23 cellular contexts compared by ENCODE assay signal in the genomic region with DNA sequence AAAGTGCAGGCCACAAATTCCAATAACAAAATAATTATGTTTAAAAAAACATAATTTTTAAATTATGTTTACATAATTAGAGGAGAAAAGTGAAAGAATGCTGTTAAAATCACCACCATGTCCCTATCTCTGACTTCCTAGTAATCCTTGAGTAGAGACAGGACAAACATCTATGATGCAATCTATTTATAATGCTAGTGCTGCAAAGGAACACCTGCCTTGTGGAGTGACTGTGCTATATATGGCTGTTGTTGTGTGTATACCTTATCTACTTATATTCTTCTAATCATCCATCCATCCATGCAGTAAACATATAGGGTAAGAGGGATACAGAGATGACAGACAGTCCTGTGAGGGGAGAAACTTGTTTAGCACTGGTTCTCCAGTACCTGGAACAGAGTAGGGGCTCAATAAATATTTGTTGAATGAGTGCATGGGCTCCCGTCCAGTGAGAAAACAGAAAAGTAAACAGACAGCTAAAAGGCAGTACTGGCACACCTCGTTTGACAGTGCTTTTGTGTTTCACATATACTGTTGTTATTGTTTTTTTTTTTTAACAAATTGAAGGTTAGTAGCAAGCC.
DNase-seq lines count a peak whose midpoint lies in the region; ATAC-seq and TF ChIP-seq lines count a peak whose summit lies in the region.
"Had no signal": no experiment of that assay in that cellular context is flagged by ENCODE, and none has a peak within 500 bp of the region (broad histone marks: within the 10 kb centered on the region; RNA-seq: fewer than 3 reads in every experiment).

No MANE protein-coding gene starts in this region.

- DNase-seq in NCI-H1092 treated with DMSO at 0.1 percent for 48 hours (lab: John Stamatoyannopoulos, UW) (peak; percentile 22), NCI-H1092 (lab: John Stamatoyannopoulos, UW) (no peak), NCI-H2081 (lab: John Stamatoyannopoulos, UW) (peak; percentile 1 to 54), SHP77 treated with DMSO at 0.1 percent for 48 hours (lab: John Stamatoyannopoulos, UW) (peak; percentile 41), psoas muscle (no peak)
- DNase-seq in effector CD4-positive, alpha-beta T cell: no peak
- no peak for DNase-seq in activated naive CD4-positive, alpha-beta T cell treated with anti-CD3 and anti-CD28 coated beads, Interleukin-2, amount 10 ng/mL, durations not matched to agents 7 days and 5 days
- DNase-seq: 8988T; activated CD4-positive, alpha-beta T cell treated with anti-CD3 and anti-CD28 coated beads, Interleukin-2, amount 50 U/mL, for 4 hours; activated naive CD4-positive, alpha-beta T cell treated with anti-CD3 and anti-CD28 coated beads for 36 hours; activated T-cell treated with anti-CD3 and anti-CD28 coated beads, Interleukin-2, amount 50 U/mL, for 1 hour; BE2C; Karpas-422; mesenchymal stem cell; naive thymus-derived CD8-positive, alpha-beta T cell; NCI-H1436 treated with DMSO at 0.1 percent for 48 hours; SIG-M5; spleen had no signal

- H3K9me3 Mint-ChIP-seq in activated naive CD4-positive, alpha-beta T cell treated with anti-CD3 and anti-CD28 coated beads, Interleukin-2, amount 10 ng/mL, durations not matched to agents 7 days and 5 days: no peaks in the 10 kb centered on the region
- H3K9me3 Mint-ChIP-seq: T-helper 1 cell treated with Interleukin-12 subunit alpha and Interleukin-12 subunit beta and Interleukin-4 antibody, amounts not matched to agents 30 μg/mL and 1 μg/mL, for 36 hours had no signal

- no peak overlapping the region for H3K4me3 ChIP-seq in psoas muscle
- H3K4me3 ChIP-seq: ascending aorta, HAP-1, spleen had no signal

- WGBS in psoas muscle, 3 donors: 71 to 80% (median 77%) methylated on average over 2 of the region's 2 CpGs

- no peak overlapping the region for H3K4me3 Mint-ChIP-seq in activated naive CD4-positive, alpha-beta T cell treated with anti-CD3 and anti-CD28 coated beads, Interleukin-2, amount 10 ng/mL, durations not matched to agents 7 days and 5 days
- H3K4me3 Mint-ChIP-seq: activated naive CD4-positive, alpha-beta T cell treated with anti-CD3 and anti-CD28 coated beads for 36 hours; naive thymus-derived CD8-positive, alpha-beta T cell; T-helper 1 cell treated with Interleukin-12 subunit alpha and Interleukin-12 subunit beta and Interleukin-4 antibody, amounts not matched to agents 30 μg/mL and 1 μg/mL, for 36 hours had no signal

- no peaks in the 10 kb centered on the region for H3K27me3 Mint-ChIP-seq in activated naive CD4-positive, alpha-beta T cell treated with anti-CD3 and anti-CD28 coated beads, Interleukin-2, amount 10 ng/mL, durations not matched to agents 7 days and 5 days
- H3K27me3 Mint-ChIP-seq: naive thymus-derived CD8-positive, alpha-beta T cell had no signal

- no peak overlapping the region for H3K27ac ChIP-seq in psoas muscle
- H3K27ac ChIP-seq: ascending aorta, parathyroid adenoma, spleen had no signal

- H3K27ac Mint-ChIP-seq in activated naive CD4-positive, alpha-beta T cell treated with anti-CD3 and anti-CD28 coated beads, Interleukin-2, amount 10 ng/mL, durations not matched to agents 7 days and 5 days: no peak overlapping the region
- H3K27ac Mint-ChIP-seq: activated naive CD4-positive, alpha-beta T cell treated with anti-CD3 and anti-CD28 coated beads for 36 hours; T-helper 1 cell treated with Interleukin-12 subunit alpha and Interleukin-12 subunit beta and Interleukin-4 antibody, amounts not matched to agents 30 μg/mL and 1 μg/mL, for 36 hours had no signal

- intact Hi-C loops in psoas muscle (cut with DNase I): no loop called here

- H3K4me1 Mint-ChIP-seq in activated naive CD4-positive, alpha-beta T cell treated with anti-CD3 and anti-CD28 coated beads, Interleukin-2, amount 10 ng/mL, durations not matched to agents 7 days and 5 days: no peaks in the 10 kb centered on the region
- H3K4me1 Mint-ChIP-seq: naive thymus-derived CD8-positive, alpha-beta T cell had no signal

- ATAC-seq in psoas muscle (peak in 3 of 4 donors; percentile 64 to 75 (median 68)), GM19397 (IDR thresholded peaks at IDR 0.05; ENCODE audit: unreplicated experiment) (no peak)
- ATAC-seq: naive thymus-derived CD8-positive, alpha-beta T cell had no signal

- no peaks in the 10 kb centered on the region for H3K9me3 ChIP-seq in psoas muscle
- H3K9me3 ChIP-seq: ascending aorta, BE2C, HAP-1 had no signal

- H3K36me3 ChIP-seq in psoas muscle (ENCODE audit: insufficient read depth in 1 of 2, low read depth in 1 of 2): no peaks in the 10 kb centered on the region
- H3K36me3 ChIP-seq: ascending aorta, BE2C, HAP-1, spleen had no signal

- CTCF ChIA-PET in activated naive CD4-positive, alpha-beta T cell treated with anti-CD3 and anti-CD28 coated beads, Interleukin-2, amount 10 ng/mL, durations not matched to agents 7 days and 5 days (lab: Charles Lee): no interaction called here

- no peaks in the 10 kb centered on the region for H3K36me3 Mint-ChIP-seq in activated naive CD4-positive, alpha-beta T cell treated with anti-CD3 and anti-CD28 coated beads, Interleukin-2, amount 10 ng/mL, durations not matched to agents 7 days and 5 days

- peaks cover 4% of the 10 kb centered on the region for H3K4me1 ChIP-seq in psoas muscle
- H3K4me1 ChIP-seq: ascending aorta, BE2C, parathyroid adenoma, spleen had no signal

- no peak for TF ChIP-seq CTCF in psoas muscle (IDR thresholded peaks at IDR 0.05)

- no peaks in the 10 kb centered on the region for H3K27me3 ChIP-seq in psoas muscle (ENCODE audit: insufficient read depth in 3 of 3, low read length in 2 of 3)
- H3K27me3 ChIP-seq: ascending aorta, BE2C, spleen had no signal

Comparison
In these comparisons a context has a peak if more than half of its experiments do, and no peak if none do; other contexts are left out.
1. DNase-seq: peak in NCI-H1092 treated with DMSO at 0.1 percent for 48 hours (single experiment), NCI-H2081 (2 of 2) and SHP77 treated with DMSO at 0.1 percent for 48 hours (single experiment); none in NCI-H1092 (single experiment), psoas muscle (0 of 2), effector CD4-positive, alpha-beta T cell (single experiment) and activated naive CD4-positive, alpha-beta T cell treated with anti-CD3 and anti-CD28 coated beads, Interleukin-2, amount 10 ng/mL, durations not matched to agents 7 days and 5 days (single experiment).